28 cellular contexts compared by ENCODE assay signal in the genomic region with DNA sequence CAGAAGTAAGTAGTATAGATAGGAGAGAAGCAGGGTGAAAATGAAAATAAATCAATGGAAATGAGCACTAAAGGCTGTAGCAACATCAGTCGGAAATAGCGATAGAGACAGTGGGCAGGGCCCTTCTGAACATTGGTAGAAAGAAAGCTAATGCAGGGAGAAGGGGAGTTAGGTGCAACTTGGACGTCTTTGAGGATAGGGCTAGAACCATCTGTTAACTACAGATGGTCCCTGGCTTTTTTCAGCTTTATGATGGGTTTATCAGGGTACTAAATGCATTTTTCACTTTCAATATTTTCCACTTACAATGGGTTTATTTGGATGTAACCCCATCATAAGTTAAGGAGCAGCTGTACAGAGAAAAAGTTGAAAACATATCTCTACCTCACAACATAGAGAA.
"Had no signal": no experiment of that assay in that cellular context is flagged by ENCODE, and none has a peak within 500 bp of the region (broad histone marks: within the 10 kb centered on the region; RNA-seq: fewer than 3 reads in every experiment).

No MANE protein-coding gene starts in this region.

- DNase-seq: immature natural killer cell; kidney; left colon; left lung; lower lobe of right lung; mammary epithelial cell; mesenchymal stem cell; naive thymus-derived CD8-positive, alpha-beta T cell; nucleus accumbens; pancreas; posterior cingulate gyrus; retina; right cardiac atrium; stimulated activated CD4-positive, alpha-beta T cell treated with anti-CD3 and anti-CD28 coated beads, Interleukin-12 subunit alpha, Interleukin-12 subunit beta, amount 100 ng/mL, for 4 hours; stimulated activated CD4-positive, alpha-beta T cell treated with anti-CD3 and anti-CD28 coated beads, Interleukin-15, amount 100 ng/mL, for 24 hours; stimulated activated CD4-positive, alpha-beta T cell treated with anti-CD3 and anti-CD28 coated beads, Interleukin-2, amount 100 ng/mL, for 24 hours; stimulated activated CD4-positive, alpha-beta T cell treated with anti-CD3 and anti-CD28 coated beads, Interleukin-4, amount 100 ng/mL, for 1 hour; stimulated activated naive B cell treated with anti-CD40 and anti-IgM and Interleukin-4, amounts not matched to agents 10 μg/mL and 1 μg/mL and 100 μg/mL, for 72 hours; stimulated activated naive CD8-positive, alpha-beta T cell treated with anti-CD3 and anti-CD28 coated beads, Interleukin-15, Interleukin-2, amounts not matched to agents 100 U/mL and 50 U/mL, for 24 hours; stomach; tibial artery; trophoblast cell; uterus had no signal

- H3K27me3 ChIP-seq: left lung, pancreas, stomach, suprapubic skin, tibial artery, uterus had no signal

- H3K9me3 ChIP-seq: lower lobe of right lung, pancreas, prostate gland, suprapubic skin, thoracic aorta, uterus had no signal

- ATAC-seq: naive thymus-derived CD8-positive, alpha-beta T cell; pancreas; right cardiac atrium; sciatic nerve; stimulated activated naive CD8-positive, alpha-beta T cell treated with anti-CD3 and anti-CD28 coated beads, Interleukin-15, Interleukin-2, amounts not matched to agents 100 U/mL and 50 U/mL, for 24 hours had no signal

- H3K36me3 ChIP-seq: left lung, lower lobe of right lung, pancreas, prostate gland, stomach, suprapubic skin, thoracic aorta, tibial artery, uterus had no signal

- H3K27ac ChIP-seq: left lung, lower lobe of right lung, pancreas, prostate gland, skin epidermis, stomach, suprapubic skin, thoracic aorta, tibial artery, uterus had no signal

- H3K4me1 ChIP-seq: left lung, lower lobe of right lung, pancreas, prostate gland, stomach, suprapubic skin, uterus had no signal

- H3K4me3 ChIP-seq: left lung, lower lobe of right lung, pancreas, prostate gland, skin epidermis, stomach, suprapubic skin, thoracic aorta, tibial artery, uterus had no signal
